ENCODE assay signal across 27 cellular contexts in the genomic region with DNA sequence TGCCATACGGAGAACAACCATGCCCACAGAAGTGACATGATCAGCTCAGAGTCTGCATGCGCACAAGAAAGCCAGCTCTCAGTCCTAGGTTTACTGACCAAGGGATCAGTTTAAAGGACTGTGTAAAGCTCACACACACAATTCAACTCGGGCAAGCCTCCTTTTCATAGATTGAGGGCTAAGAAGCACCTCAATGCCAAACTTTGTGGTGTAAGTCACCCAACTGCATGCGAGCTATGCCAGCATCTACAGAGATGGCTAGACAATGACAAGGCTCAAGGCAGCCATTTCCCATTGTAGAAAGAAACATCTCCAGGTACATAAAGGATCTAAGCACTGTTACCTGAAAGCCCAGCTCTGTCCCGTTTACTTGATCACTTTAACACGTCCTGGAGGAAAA.
"Had no signal": no experiment of that assay in that cellular context is flagged by ENCODE, and none has a peak within 500 bp of the region (broad histone marks: within the 10 kb centered on the region; RNA-seq: fewer than 3 reads in every experiment).

No MANE protein-coding gene starts in this region.

- H3K36me3 ChIP-seq: thoracic aorta, transverse colon, uterus had no signal

- H3K9me3 ChIP-seq: stomach, suprapubic skin, testis, thoracic aorta, thyroid gland, tibial artery, tibial nerve, transverse colon, upper lobe of left lung, upper lobe of right lung, uterus, vagina had no signal

- ATAC-seq: stimulated activated effector memory CD8-positive, alpha-beta T cell treated with anti-CD3 and anti-CD28 coated beads, Interleukin-12 subunit alpha, Interleukin-12 subunit beta, amount 100 ng/mL, for 72 hours; stimulated activated memory B cell treated with anti-CD40 and anti-IgM and Interleukin-4, amounts not matched to agents 10 μg/mL and 1 μg/mL and 100 μg/mL, for 72 hours; stimulated activated naive B cell treated with anti-CD40 and anti-IgM and Interleukin-4, amounts not matched to agents 10 μg/mL and 1 μg/mL and 100 μg/mL, for 72 hours; stimulated activated naive CD8-positive, alpha-beta T cell treated with anti-CD3 and anti-CD28 coated beads, Interleukin-15, amount 100 ng/mL, for 72 hours; stimulated activated naive CD8-positive, alpha-beta T cell treated with anti-CD3 and anti-CD28 coated beads, Interleukin-15, Interleukin-2, amounts not matched to agents 100 U/mL and 50 U/mL, for 24 hours; upper lobe of right lung had no signal

- DNase-seq: stimulated activated CD4-positive, alpha-beta T cell treated with anti-CD3 and anti-CD28 coated beads, Interleukin-2, amount 100 ng/mL, for 48 hours; stimulated activated CD4-positive, alpha-beta T cell treated with anti-CD3 and anti-CD28 coated beads, Interleukin-4, amount 100 ng/mL, for 1 hour; stimulated activated CD4-positive, alpha-beta T cell treated with anti-CD3 and anti-CD28 coated beads, Interleukin-4, amount 100 ng/mL, for 24 hours; stimulated activated CD4-positive, alpha-beta T cell treated with anti-CD3 and anti-CD28 coated beads, Interleukin-4, amount 100 ng/mL, for 4 hours; stimulated activated CD8-positive, alpha-beta memory T cell treated with anti-CD3 and anti-CD28 coated beads, Interleukin-4, amount 100 ng/mL, for 48 hours; stimulated activated naive B cell treated with anti-CD40 and anti-IgM and Interleukin-4, amounts not matched to agents 10 μg/mL and 1 μg/mL and 100 μg/mL, for 72 hours; stimulated activated naive CD4-positive, alpha-beta T cell; stimulated activated naive CD4-positive, alpha-beta T cell treated with Interleukin-2 at 50 U/mL for 16 hours; stimulated activated naive CD8-positive, alpha-beta T cell treated with anti-CD3 and anti-CD28 coated beads, Interleukin-15, amount 100 ng/mL, for 72 hours; stimulated activated naive CD8-positive, alpha-beta T cell treated with anti-CD3 and anti-CD28 coated beads, Interleukin-15, Interleukin-2, amounts not matched to agents 100 U/mL and 50 U/mL, for 24 hours; stomach; substantia nigra; testis; thyroid gland; tibial artery; transverse colon; trophoblast cell; upper lobe of left lung; upper lobe of right lung; uterus had no signal

- H3K4me1 ChIP-seq: stomach, suprapubic skin, testis, thyroid gland, tibial artery, tibial nerve, transverse colon, upper lobe of left lung, upper lobe of right lung, uterus, vagina had no signal

- H3K27ac ChIP-seq: stomach, suprapubic skin, testis, thoracic aorta, thyroid gland, tibial artery, tibial nerve, transverse colon, upper lobe of left lung, upper lobe of right lung, uterus, vagina had no signal

- H3K27me3 ChIP-seq: stomach, suprapubic skin, testis, thyroid gland, tibial artery, tibial nerve, transverse colon, upper lobe of left lung, upper lobe of right lung, uterus, vagina had no signal

- H3K4me3 ChIP-seq: stomach, suprapubic skin, testis, thoracic aorta, thyroid gland, tibial artery, tibial nerve, transverse colon, upper lobe of left lung, upper lobe of right lung, uterus, vagina had no signal

- FAIRE-seq: urothelium cell line had no signal
